21 cellular contexts compared by ENCODE assay signal in the genomic region with DNA sequence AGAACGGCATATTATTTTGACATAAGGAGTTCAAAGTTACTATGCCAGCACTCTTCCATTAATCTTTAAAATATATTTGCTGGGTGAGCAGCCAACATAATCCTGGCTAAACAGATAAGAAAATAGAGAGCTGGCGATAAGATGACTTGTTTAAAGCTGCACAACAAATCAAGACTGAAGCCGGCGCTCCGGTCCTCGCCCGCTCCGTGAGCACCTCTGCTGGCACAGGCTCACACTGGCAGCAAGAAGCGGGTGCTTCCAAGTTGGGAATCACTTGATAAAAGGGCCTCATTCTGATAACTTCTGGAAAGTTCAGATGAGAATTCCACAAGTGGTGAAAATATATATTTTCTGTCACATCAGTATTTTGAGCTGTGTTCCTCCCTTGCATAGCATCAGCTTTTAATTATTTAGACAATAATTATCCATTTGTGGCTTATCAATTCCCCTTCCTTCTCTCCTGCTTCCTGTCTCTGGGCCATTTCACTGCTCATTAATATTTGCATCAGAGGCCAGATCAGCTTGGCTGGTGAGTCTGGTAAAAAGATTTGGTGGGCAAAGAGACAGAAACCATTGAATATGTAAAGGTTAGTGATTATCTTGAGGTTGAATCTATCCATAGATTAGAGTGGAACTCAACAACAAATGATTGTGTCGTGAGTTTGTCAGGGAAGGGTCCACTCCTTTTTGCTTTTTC.
A peak's percentile ranks its signal among the peaks of the same experiment; 100 is the strongest.
DNase-seq lines count a peak whose midpoint lies in the region; ATAC-seq and TF ChIP-seq lines count a peak whose summit lies in the region.
"Had no signal": no experiment of that assay in that cellular context is flagged by ENCODE, and none has a peak within 500 bp of the region (broad histone marks: within the 10 kb centered on the region; RNA-seq: fewer than 3 reads in every experiment).

No MANE protein-coding gene starts in this region.

- no peak for TF ChIP-seq POLR2A in lower leg skin (IDR thresholded peaks at IDR 0.05)

- ATAC-seq in omental fat pad (ENCODE audit: low FRiP score) (peak; percentile 48), GM21576 (IDR thresholded peaks at IDR 0.05; ENCODE audit: unreplicated experiment) (no peak)
- ATAC-seq: A549 had no signal

- no peak overlapping the region for H3K27ac ChIP-seq in fibroblast of lung (ENCODE audit: insufficient read depth, low read length)
- H3K27ac ChIP-seq: A549; BLaER1 treated with 17β-estradiol and CSF1 and Interleukin-3, amounts not matched to agents 10 nM and 100 nM; RWPE1 had no signal

- H3K27me3 ChIP-seq in BE2C = no peaks in the 10 kb centered on the region
- no peaks in the 10 kb centered on the region for H3K27me3 ChIP-seq in fibroblast of lung (ENCODE audit: control insufficient read depth, insufficient read depth, low read length)
- H3K27me3 ChIP-seq: BLaER1 treated with 17β-estradiol and CSF1 and Interleukin-3, amounts not matched to agents 10 nM and 100 nM had no signal

- WGBS in lower leg skin, 2 donors = 56 to 58% methylated on average over 10 of the region's 10 CpGs

- TF ChIP-seq CTCF in BE2C (IDR thresholded peaks at IDR 0.05; ENCODE audit: low read depth, low read length) (peak; percentile 45), fibroblast of lung (conservative IDR thresholded peaks at IDR 0.05 in 1 of 2, IDR thresholded peaks at IDR 0.05 in 1 of 2; ENCODE audit: low read depth in 1 of 2, low read length in 2 of 2) (peak in 1 of 2 donors; percentile 5), omental fat pad (IDR thresholded peaks at IDR 0.05) (no peak), lower leg skin (IDR thresholded peaks at IDR 0.05) (no peak)

- H3K36me3 ChIP-seq in BE2C (no peaks in the 10 kb centered on the region), fibroblast of lung (ENCODE audit: control insufficient read depth, insufficient read depth, low read length) (no peaks in the 10 kb centered on the region)
- H3K36me3 ChIP-seq: BLaER1 treated with 17β-estradiol and CSF1 and Interleukin-3, amounts not matched to agents 10 nM and 100 nM had no signal

- H3K4me3 ChIP-seq in BE2C (ENCODE audit: low read depth, low read length) = peak overlapping the region; percentile 44
- H3K4me3 ChIP-seq in fibroblast of lung (replicated peaks in 1 of 4; ENCODE audit: control extremely low read depth in 1 of 4, insufficient read depth in 1 of 4, low read depth in 3 of 4, low read length in 4 of 4) = peak overlapping the region in 1 of 4 experiments; percentile 33
- no peak overlapping the region for H3K4me3 ChIP-seq in lower leg skin (ENCODE audit: low read depth, poor library complexity, severe bottlenecking)
- H3K4me3 ChIP-seq: A549; BLaER1 treated with 17β-estradiol and CSF1 and Interleukin-3, amounts not matched to agents 10 nM and 100 nM had no signal

- no peaks in the 10 kb centered on the region for H3K79me2 ChIP-seq in fibroblast of lung (ENCODE audit: control insufficient read depth, insufficient read depth, low read length)

- DNase-seq in BE2C (peak; percentile 76), NCI-H82 treated with DMSO at 0.1 percent for 48 hours (lab: John Stamatoyannopoulos, UW; ENCODE audit: unreplicated experiment) (peak; percentile 52), fibroblast of lung (ENCODE audit: low read depth in 2 of 2) (no peak), omental fat pad (ENCODE audit: low spot score) (no peak), putamen (ENCODE audit: low spot score) (no peak), lower leg skin (ENCODE audit: low spot score in 2 of 2) (no peak)
- DNase-seq: CD8-positive, alpha-beta memory T cell; DND-41; H9; KG1; NCI-H1105 treated with DMSO at 0.1 percent for 48 hours; NCI-H1694; NCI-H2081 treated with DMSO at 0.1 percent for 48 hours; NCI-H510A; NCI-H774; PC-3; SIG-M5 had no signal

- H3K4me2 ChIP-seq in fibroblast of lung (ENCODE audit: extremely low read depth, insufficient read depth, low read length) = peak overlapping the region; percentile 42
- H3K4me2 ChIP-seq: A549; BLaER1 treated with 17β-estradiol and CSF1 and Interleukin-3, amounts not matched to agents 10 nM and 100 nM had no signal

- H2AFZ ChIP-seq in fibroblast of lung (ENCODE audit: low read length) = no peak overlapping the region

- H3K9me3 ChIP-seq in BE2C = no peaks in the 10 kb centered on the region
- H3K9me3 ChIP-seq in fibroblast of lung (ENCODE audit: control insufficient read depth, insufficient read depth, low read depth, low read length) = no peaks in the 10 kb centered on the region
- H3K9me3 ChIP-seq: A549; BLaER1 treated with 17β-estradiol and CSF1 and Interleukin-3, amounts not matched to agents 10 nM and 100 nM had no signal

- no peaks in the 10 kb centered on the region for H4K20me1 ChIP-seq in fibroblast of lung (ENCODE audit: control insufficient read depth, extremely low read depth, insufficient read depth, low read length)
- H4K20me1 ChIP-seq: BLaER1 treated with 17β-estradiol and CSF1 and Interleukin-3, amounts not matched to agents 10 nM and 100 nM had no signal

- H3K9ac ChIP-seq in fibroblast of lung (ENCODE audit: insufficient read depth, low read length) = no peak overlapping the region
- H3K9ac ChIP-seq: BLaER1 treated with 17β-estradiol and CSF1 and Interleukin-3, amounts not matched to agents 10 nM and 100 nM had no signal

- intact Hi-C loops in lower leg skin (cut with DNase I; ENCODE audit: low total_unique reads) = no loop called here

- peaks cover 13% of the 10 kb centered on the region for H3K4me1 ChIP-seq in BE2C
- no peaks in the 10 kb centered on the region for H3K4me1 ChIP-seq in fibroblast of lung (ENCODE audit: control insufficient read depth, extremely low read depth, insufficient read depth, low read length)
- H3K4me1 ChIP-seq: A549 had no signal

Comparison
In these comparisons a context has a peak if more than half of its experiments do, and no peak if none do; other contexts are left out.
1. DNase-seq: peak in BE2C (single experiment) and NCI-H82 treated with DMSO at 0.1 percent for 48 hours (single experiment); none in fibroblast of lung (0 of 2), omental fat pad (single experiment), putamen (single experiment) and lower leg skin (0 of 2).